ENCODE assay signal across 13 cellular contexts in the genomic region with DNA sequence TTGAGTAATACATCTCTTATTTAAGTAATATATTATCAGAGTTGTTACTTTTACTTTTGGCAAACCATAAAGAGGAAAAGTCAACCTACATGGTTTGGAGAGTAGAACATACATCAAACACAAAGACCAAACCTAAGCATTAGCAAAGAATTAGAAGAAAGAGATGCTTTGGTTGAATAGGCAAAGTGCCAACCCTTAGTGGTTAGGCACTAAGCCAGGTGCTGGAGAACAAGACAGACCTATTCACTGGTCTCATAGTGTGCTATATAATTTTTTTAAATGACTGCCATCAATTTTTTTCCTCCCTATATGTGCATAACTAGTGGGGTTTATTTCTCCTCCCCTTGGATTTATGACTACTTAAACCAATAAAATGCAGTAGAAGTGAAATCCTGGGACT.
DNase-seq lines count a peak whose midpoint lies in the region; ATAC-seq and TF ChIP-seq lines count a peak whose summit lies in the region.
"Had no signal": no experiment of that assay in that cellular context is flagged by ENCODE, and none has a peak within 500 bp of the region (broad histone marks: within the 10 kb centered on the region; RNA-seq: fewer than 3 reads in every experiment).

No MANE protein-coding gene starts in this region.

- H3K4me3 ChIP-seq in fibroblast of pulmonary artery (replicated peaks; ENCODE audit: low read depth, low read length), result no peak overlapping the region
- H3K4me3 ChIP-seq: BLaER1, psoas muscle had no signal

- no peak overlapping the region for H3K27ac Mint-ChIP-seq in stimulated activated memory B cell treated with anti-CD40 and anti-IgM and Interleukin-4, amounts not matched to agents 10 μg/mL and 1 μg/mL and 100 μg/mL, for 72 hours

- no peak overlapping the region for H3K4me3 Mint-ChIP-seq in stimulated activated memory B cell treated with anti-CD40 and anti-IgM and Interleukin-4, amounts not matched to agents 10 μg/mL and 1 μg/mL and 100 μg/mL, for 72 hours

- ATAC-seq in GM18868 (IDR thresholded peaks at IDR 0.05; ENCODE audit: unreplicated experiment) (peak; percentile 59), HG03442 (IDR thresholded peaks at IDR 0.05; ENCODE audit: unreplicated experiment) (no peak)
- no peak for ATAC-seq in stimulated activated memory B cell treated with anti-CD40 and anti-IgM and Interleukin-4, amounts not matched to agents 10 μg/mL and 1 μg/mL and 100 μg/mL, for 72 hours
- ATAC-seq: psoas muscle, Right ventricle myocardium inferior had no signal

- no peak for TF ChIP-seq CTCF in fibroblast of pulmonary artery (IDR thresholded peaks at IDR 0.05; ENCODE audit: low read length, missing control alignments)

- H3K9me3 Mint-ChIP-seq in stimulated activated memory B cell treated with anti-CD40 and anti-IgM and Interleukin-4, amounts not matched to agents 10 μg/mL and 1 μg/mL and 100 μg/mL, for 72 hours, result no peaks in the 10 kb centered on the region

- no peaks in the 10 kb centered on the region for H3K4me1 Mint-ChIP-seq in stimulated activated memory B cell treated with anti-CD40 and anti-IgM and Interleukin-4, amounts not matched to agents 10 μg/mL and 1 μg/mL and 100 μg/mL, for 72 hours

- no peaks in the 10 kb centered on the region for H3K36me3 Mint-ChIP-seq in stimulated activated memory B cell treated with anti-CD40 and anti-IgM and Interleukin-4, amounts not matched to agents 10 μg/mL and 1 μg/mL and 100 μg/mL, for 72 hours

- peak; percentile 15 for DNase-seq in COLO668 (lab: John Stamatoyannopoulos, UW; ENCODE audit: unreplicated experiment)
- peak; percentile 44 for DNase-seq in NCI-H345 (lab: John Stamatoyannopoulos, UW)
- DNase-seq in fibroblast of pulmonary artery (ENCODE audit: low read depth), result peak; percentile 62
- DNase-seq in central memory CD4-positive, alpha-beta T cell, result no peak
- DNase-seq in SIG-M5 treated with dmso at 0.1 percent for 504 hours (lab: John Stamatoyannopoulos, UW; ENCODE audit: unreplicated experiment), result no peak
- DNase-seq: activated CD8-positive, alpha-beta memory T cell treated with anti-CD3 and anti-CD28 coated beads, Interleukin-2, amount 50 U/mL, for 4 hours; amniotic stem cell; psoas muscle had no signal

- H3K27me3 Mint-ChIP-seq in stimulated activated memory B cell treated with anti-CD40 and anti-IgM and Interleukin-4, amounts not matched to agents 10 μg/mL and 1 μg/mL and 100 μg/mL, for 72 hours, result no peaks in the 10 kb centered on the region

Comparison
In these comparisons a context has a peak if more than half of its experiments do, and no peak if none do; other contexts are left out.
1. DNase-seq: peak in COLO668 (single experiment), NCI-H345 (single experiment) and fibroblast of pulmonary artery (single experiment); none in central memory CD4-positive, alpha-beta T cell (single experiment) and SIG-M5 treated with dmso at 0.1 percent for 504 hours (single experiment).